8 cellular contexts compared by ENCODE assay signal in genomic region chr5:10452768-10453331, GRCh38. TPM values are rescaled to one million over a fixed set of nuclear protein-coding genes. Genes with fewer than 3 reads are reported as not detected.
DNase-seq lines count a peak whose midpoint lies in the region; ATAC-seq, FAIRE-seq and TF ChIP-seq lines count a peak whose summit lies in the region.

No MANE protein-coding gene starts in this region.

- H3K36me3 ChIP-seq in prostate gland, result no peaks in the 10 kb centered on the region

- H3K27me3 ChIP-seq in prostate gland (replicated peaks; ENCODE audit: insufficient read depth), result no peaks in the 10 kb centered on the region

- TF ChIP-seq POLR2A in prostate gland (IDR thresholded peaks at IDR 0.05), result no peak

- intact Hi-C loops in prostate gland (cut with DNase I), result loop anchor here (2.0 to 10.0 kb wide), 2 partner anchors 176 to 312 kb away; partner anchors contain the start of gene DAP

- no peaks in the 10 kb centered on the region for H3K36me3 Mint-ChIP-seq in activated T-cell treated with anti-CD3 and anti-CD28 coated beads, Interleukin-2, amount 50 U/mL, for 72 hours (ENCODE audit: insufficient read depth in 2 of 2)
- H3K36me3 Mint-ChIP-seq in glutamatergic neuron (ENCODE audit: unreplicated experiment), result no peaks in the 10 kb centered on the region

- peak; percentile 46 for ATAC-seq in HG03558 (IDR thresholded peaks at IDR 0.05; ENCODE audit: extremely low read depth, unreplicated experiment)
- ATAC-seq in activated T-cell treated with anti-CD3 and anti-CD28 coated beads, Interleukin-2, amount 50 U/mL, for 72 hours (replicated peaks in 1 of 2), result peak; percentile 80 to 83

- DNase-seq in D341Med (ENCODE audit: low spot score) (peak; percentile 73), GM19239 (ENCODE audit: insufficient read length, low spot score) (peak; percentile 42), NCI-H510A treated with DMSO at 0.1 percent for 48 hours (lab: John Stamatoyannopoulos, UW) (peak; percentile 93), glutamatergic neuron (no peak), prostate gland (ENCODE audit: low spot score) (no peak), activated gamma-delta T cell treated with Interleukin-2 at 50 U/mL for 16 hours (no peak)
- DNase-seq in activated T-cell treated with anti-CD3 and anti-CD28 coated beads, Interleukin-2, amount 50 U/mL, for 72 hours, result peak in 1 of 2 donors; percentile 31

- no peak for FAIRE-seq in GM19239 (lab: Jason Lieb, UNC)

- H3K9me3 Mint-ChIP-seq in activated T-cell treated with anti-CD3 and anti-CD28 coated beads, Interleukin-2, amount 50 U/mL, for 72 hours, result no peaks in the 10 kb centered on the region
- H3K9me3 Mint-ChIP-seq in glutamatergic neuron (ENCODE audit: unreplicated experiment), result peaks cover 3% of the 10 kb centered on the region

- H3K4me1 ChIP-seq in prostate gland (replicated peaks), result no peaks in the 10 kb centered on the region

- TF ChIP-seq CTCF in glutamatergic neuron (IDR thresholded peaks at IDR 0.05; ENCODE audit: partially characterized antibody, unreplicated experiment) (peak; percentile 17), prostate gland (IDR thresholded peaks at IDR 0.05) (peak; percentile 30 to 88 (median 66))

- H3K27me3 Mint-ChIP-seq in activated T-cell treated with anti-CD3 and anti-CD28 coated beads, Interleukin-2, amount 50 U/mL, for 72 hours (ENCODE audit: low read depth), result no peaks in the 10 kb centered on the region
- peaks cover 7% of the 10 kb centered on the region for H3K27me3 Mint-ChIP-seq in glutamatergic neuron (ENCODE audit: unreplicated experiment)

- H3K4me3 Mint-ChIP-seq in activated T-cell treated with anti-CD3 and anti-CD28 coated beads, Interleukin-2, amount 50 U/mL, for 72 hours, result no peak overlapping the region
- H3K4me3 Mint-ChIP-seq in glutamatergic neuron (ENCODE audit: unreplicated experiment), result no peak overlapping the region

- peaks cover 5% of the 10 kb centered on the region for H3K4me1 Mint-ChIP-seq in activated T-cell treated with anti-CD3 and anti-CD28 coated beads, Interleukin-2, amount 50 U/mL, for 72 hours (ENCODE audit: low read depth)
- peaks cover 21% of the 10 kb centered on the region for H3K4me1 Mint-ChIP-seq in glutamatergic neuron (ENCODE audit: low read depth, unreplicated experiment)

- WGBS in prostate gland, result 72% methylated on average over 10 of the region's 10 CpGs

- no peak overlapping the region for H3K27ac Mint-ChIP-seq in activated T-cell treated with anti-CD3 and anti-CD28 coated beads, Interleukin-2, amount 50 U/mL, for 72 hours
- no peak overlapping the region for H3K27ac Mint-ChIP-seq in glutamatergic neuron (ENCODE audit: unreplicated experiment)

- no peaks in the 10 kb centered on the region for H3K9me3 ChIP-seq in prostate gland

- no peak overlapping the region for H3K4me3 ChIP-seq in prostate gland

- H3K27ac ChIP-seq in prostate gland, result no peak overlapping the region

RNA-seq across cellular contexts. Expression of gene ROPN1L, which starts 11.2 kb away (rescaled TPM):
- total RNA-seq in activated T-cell treated with anti-CD3 and anti-CD28 coated beads, Interleukin-2, amount 50 U/mL, for 72 hours, result under 1 TPM; 0.26 to 0.58 TPM
- total RNA-seq in glutamatergic neuron (ENCODE audit: unreplicated experiment), result not detected
- total RNA-seq in prostate gland, result 10 to 100 TPM in 1 of 2 donors, not detected in 1; 34.9 TPM

Comparison
In these comparisons a context has a peak if more than half of its experiments do, and no peak if none do; other contexts are left out.
1. DNase-seq: peak in D341Med (single experiment), GM19239 (single experiment) and NCI-H510A treated with DMSO at 0.1 percent for 48 hours (single experiment); none in glutamatergic neuron (single experiment), prostate gland (single experiment) and activated gamma-delta T cell treated with Interleukin-2 at 50 U/mL for 16 hours (single experiment).